Comparison of ENCODE assay signal across 32 cellular contexts in the genomic region with DNA sequence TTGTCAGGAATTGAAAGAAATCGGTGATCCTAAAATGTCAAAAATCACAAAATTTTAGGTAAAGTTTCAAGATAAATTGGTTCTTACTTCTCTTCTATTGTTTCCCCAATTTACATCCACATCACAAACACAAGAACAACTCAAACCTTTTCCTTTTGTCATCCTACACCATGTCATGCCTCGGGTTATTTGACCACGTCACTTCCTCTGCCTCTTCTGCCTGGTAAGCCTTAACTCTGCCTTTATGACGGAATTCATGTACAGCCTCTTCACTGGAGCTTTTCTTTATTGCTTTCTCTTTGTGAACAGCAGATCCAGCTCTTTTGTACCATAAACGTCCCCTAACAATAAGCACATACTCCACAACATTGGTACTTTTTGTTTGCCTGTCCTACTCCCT.
"Had no signal": no experiment of that assay in that cellular context is flagged by ENCODE, and none has a peak within 500 bp of the region (broad histone marks: within the 10 kb centered on the region; RNA-seq: fewer than 3 reads in every experiment).

No MANE protein-coding gene starts in this region.

- H3K4me3 Mint-ChIP-seq: activated CD4-positive, alpha-beta T cell treated with anti-CD3 and anti-CD28 coated beads, Interleukin-2, amount 10 ng/mL, durations not matched to agents 24 days and 14 days; activated naive CD4-positive, alpha-beta T cell treated with anti-CD3 and anti-CD28 coated beads for 36 hours; activated T-cell treated with anti-CD3 and anti-CD28 coated beads, Interleukin-2, amount 50 U/mL, for 4 hours; activated T-helper 1 cell treated with anti-CD3 and anti-CD28 coated beads, Interleukin-12 subunit alpha, Interleukin-12 subunit beta, Interleukin-2, Interleukin-4 antibody, amounts not matched to agents 30 ng/mL and 10 ng/mL and 1 ng/mL, durations not matched to agents 14 hours and 24 hours and 36 hours; T-helper 1 cell treated with Interleukin-12 subunit alpha and Interleukin-12 subunit beta and Interleukin-4 antibody, amounts not matched to agents 30 μg/mL and 1 μg/mL, for 36 hours; T-helper 2 cell treated with Interferon-gamma antibody and Interleukin-4, amounts not matched to agents 5 μg/mL and 100 μg/mL, for 36 hours had no signal

- H3K27me3 Mint-ChIP-seq: activated CD4-positive, alpha-beta T cell treated with anti-CD3 and anti-CD28 coated beads, Interleukin-2, amount 10 ng/mL, durations not matched to agents 24 days and 14 days had no signal

- H3K27me3 ChIP-seq: adrenal gland, body of pancreas, breast epithelium, Peyer's patch, SJSA1 had no signal

- H3K4me1 Mint-ChIP-seq: activated CD4-positive, alpha-beta T cell treated with anti-CD3 and anti-CD28 coated beads, Interleukin-2, amount 10 ng/mL, durations not matched to agents 24 days and 14 days had no signal

- H3K36me3 Mint-ChIP-seq: activated naive CD4-positive, alpha-beta T cell treated with anti-CD3 and anti-CD28 coated beads, Interleukin-2, amount 50 U/mL, for 72 hours had no signal

- H3K4me2 ChIP-seq: SK-N-SH had no signal

- H3K4me1 ChIP-seq: adrenal gland, body of pancreas, breast epithelium, Peyer's patch, SJSA1 had no signal

- DNase-seq: activated CD4-positive, alpha-beta T cell treated with anti-CD3 and anti-CD28 coated beads, Interleukin-2, amount 10 ng/mL, durations not matched to agents 24 days and 14 days; activated CD4-positive, alpha-beta T cell treated with anti-CD3 and anti-CD28 coated beads, Interleukin-2, amount 50 U/mL, for 48 hours; activated CD8-positive, alpha-beta memory T cell treated with anti-CD3 and anti-CD28 coated beads, Interleukin-2, amount 50 U/mL, for 4 hours; activated gamma-delta T cell treated with Interleukin-2 at 50 U/mL for 16 hours; activated naive CD4-positive, alpha-beta T cell treated with anti-CD3 and anti-CD28 coated beads for 36 hours; activated T-cell treated with anti-CD3 and anti-CD28 coated beads for 4 hours; activated T-cell treated with anti-CD3 and anti-CD28 coated beads, Interleukin-2, amount 50 U/mL, for 4 hours; adrenal gland; body of pancreas; MM.1S; MV-4-11; NCI-H1092; NCI-H146; NCI-H187; NCI-H2029 treated with DMSO at 0.1 percent for 48 hours; NCI-H2107; NCI-H345; NCI-H524 treated with DMSO at 0.1 percent for 48 hours; PC-3; Peyer's patch; RPMI8226; SHP77 treated with DMSO at 0.1 percent for 48 hours; SK-N-SH had no signal

- H3K27ac Mint-ChIP-seq: activated CD4-positive, alpha-beta T cell treated with anti-CD3 and anti-CD28 coated beads, Interleukin-2, amount 10 ng/mL, durations not matched to agents 24 days and 14 days; activated naive CD4-positive, alpha-beta T cell treated with anti-CD3 and anti-CD28 coated beads for 36 hours; activated naive CD4-positive, alpha-beta T cell treated with anti-CD3 and anti-CD28 coated beads, Interleukin-2, amount 50 U/mL, for 72 hours; activated T-helper 1 cell treated with anti-CD3 and anti-CD28 coated beads, Interleukin-12 subunit alpha, Interleukin-12 subunit beta, Interleukin-2, Interleukin-4 antibody, amounts not matched to agents 30 ng/mL and 10 ng/mL and 1 ng/mL, durations not matched to agents 14 hours and 24 hours and 36 hours; T-helper 1 cell treated with Interleukin-12 subunit alpha and Interleukin-12 subunit beta and Interleukin-4 antibody, amounts not matched to agents 30 μg/mL and 1 μg/mL, for 36 hours; T-helper 2 cell treated with Interferon-gamma antibody and Interleukin-4, amounts not matched to agents 5 μg/mL and 100 μg/mL, for 36 hours had no signal

- H3K9me3 Mint-ChIP-seq: activated CD4-positive, alpha-beta T cell treated with anti-CD3 and anti-CD28 coated beads, Interleukin-2, amount 10 ng/mL, durations not matched to agents 24 days and 14 days; activated T-helper 1 cell treated with anti-CD3 and anti-CD28 coated beads, Interleukin-12 subunit alpha, Interleukin-12 subunit beta, Interleukin-2, Interleukin-4 antibody, amounts not matched to agents 30 ng/mL and 10 ng/mL and 1 ng/mL, durations not matched to agents 14 hours and 24 hours and 36 hours; T-helper 1 cell treated with Interleukin-12 subunit alpha and Interleukin-12 subunit beta and Interleukin-4 antibody, amounts not matched to agents 30 μg/mL and 1 μg/mL, for 36 hours; T-helper 2 cell treated with Interferon-gamma antibody and Interleukin-4, amounts not matched to agents 5 μg/mL and 100 μg/mL, for 36 hours had no signal

- H3K4me3 ChIP-seq: adrenal gland, body of pancreas, breast epithelium, coronary artery, Peyer's patch, SJSA1 had no signal

- H3K27ac ChIP-seq: adrenal gland, body of pancreas, breast epithelium, coronary artery, Peyer's patch, SJSA1 had no signal

- H3K9me3 ChIP-seq: adrenal gland, body of pancreas, breast epithelium, Peyer's patch, SJSA1, SK-N-SH had no signal

- FAIRE-seq: astrocyte, TTC549 had no signal

- ATAC-seq: activated naive CD4-positive, alpha-beta T cell treated with anti-CD3 and anti-CD28 coated beads, Interleukin-2, amount 50 U/mL, for 72 hours; activated T-cell treated with anti-CD3 and anti-CD28 coated beads, Interleukin-2, amount 50 U/mL, for 4 hours; body of pancreas; PC-3 had no signal

- H3K9ac ChIP-seq: SK-N-SH had no signal

- H3K36me3 ChIP-seq: adrenal gland, breast epithelium, Peyer's patch, SJSA1 had no signal
